21 cellular contexts compared by ENCODE assay signal in the genomic region with DNA sequence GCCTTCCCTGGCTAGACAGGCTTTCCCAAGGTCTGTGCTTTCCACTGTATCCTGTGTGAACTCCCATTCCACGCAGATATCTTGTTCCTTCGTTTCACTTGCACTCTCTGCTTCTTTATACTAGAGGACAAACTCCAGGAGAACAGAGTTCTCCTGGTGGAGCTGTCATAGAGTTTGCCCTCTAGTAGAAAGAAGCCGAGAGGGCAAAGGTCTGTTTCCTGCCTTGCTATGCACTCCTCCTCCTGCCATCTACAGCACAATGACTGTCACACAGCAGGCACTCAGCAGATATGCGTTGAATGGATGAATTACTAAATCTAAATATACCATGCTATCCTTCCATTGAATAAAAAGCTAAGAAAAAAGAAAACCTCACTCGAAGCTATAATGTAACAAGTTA.
DNase-seq lines count a peak whose midpoint lies in the region; ATAC-seq and TF ChIP-seq lines count a peak whose summit lies in the region.
"Had no signal": no experiment of that assay in that cellular context is flagged by ENCODE, and none has a peak within 500 bp of the region (broad histone marks: within the 10 kb centered on the region; RNA-seq: fewer than 3 reads in every experiment).

No MANE protein-coding gene starts in this region.

- peak overlapping the region; percentile 90 for H3K27ac Mint-ChIP-seq in nephron progenitor cell
- H3K27ac Mint-ChIP-seq: HFFc6 had no signal

- H3K4me1 ChIP-seq in Karpas-422 (ENCODE audit: low read length): peaks cover 90% of the 10 kb centered on the region
- no peaks in the 10 kb centered on the region for H3K4me1 ChIP-seq in colonic mucosa
- H3K4me1 ChIP-seq: BLaER1, SJSA1 had no signal

- no peaks in the 10 kb centered on the region for H3K9me2 ChIP-seq in Karpas-422 (replicated peaks; ENCODE audit: insufficient read depth, low read length)

- TF ChIP-seq CTCF in colonic mucosa (IDR thresholded peaks at IDR 0.05) (no peak), nephron progenitor cell (IDR thresholded peaks at IDR 0.05) (no peak)

- in situ Hi-C loops in G401 (cut with HindIII; ENCODE audit: low sequenced_read_pairs): no loop called here

- H3K36me3 Mint-ChIP-seq in nephron progenitor cell (ENCODE audit: low read depth): peaks cover 5% of the 10 kb centered on the region

- peak overlapping the region; percentile 92 for H3K27ac ChIP-seq in Karpas-422 (ENCODE audit: low read length)
- no peak overlapping the region for H3K27ac ChIP-seq in colonic mucosa
- H3K27ac ChIP-seq: BLaER1, dorsolateral prefrontal cortex, SJSA1, tibial artery had no signal

- no peak overlapping the region for H2AFZ ChIP-seq in Karpas-422 (ENCODE audit: low read length)

- DNase-seq in NCI-H748 (lab: John Stamatoyannopoulos, UW; ENCODE audit: unreplicated experiment) (peak; percentile 33), NCI-H748 treated with DMSO at 0.1 percent for 48 hours (lab: John Stamatoyannopoulos, UW) (no peak), Karpas-422 (no peak), colonic mucosa (peak; percentile 52), nephron progenitor cell (no peak), G401 (ENCODE audit: low spot score) (no peak)
- no peak for DNase-seq in stimulated activated CD4-positive, alpha-beta T cell treated with anti-CD3 and anti-CD28 coated beads, Interleukin-15, amount 100 ng/mL, for 24 hours
- DNase-seq: 8988T; activated gamma-delta T cell; DMS79; dorsolateral prefrontal cortex; glutamatergic neuron; HFFc6; occipital lobe; OCI-M1; stimulated activated CD4-positive, alpha-beta T cell treated with anti-CD3 and anti-CD28 coated beads, Interleukin-4, amount 100 ng/mL, for 24 hours; stimulated activated CD8-positive, alpha-beta memory T cell treated with anti-CD3 and anti-CD28 coated beads, Interleukin-4, amount 100 ng/mL, for 48 hours; tibial artery had no signal

- no peaks in the 10 kb centered on the region; the same call in 1 of the 2 replicates for H4K20me1 ChIP-seq in Karpas-422 (ENCODE audit: insufficient read depth, low read depth, low read length)
- H4K20me1 ChIP-seq: BLaER1 had no signal

- peaks cover 94% of the 10 kb centered on the region for H3K79me2 ChIP-seq in Karpas-422 (ENCODE audit: low read length)

- H3K4me3 Mint-ChIP-seq in nephron progenitor cell: peak overlapping the region; percentile 11
- H3K4me3 Mint-ChIP-seq: HFFc6 had no signal

- intact Hi-C loops in colonic mucosa (cut with DNase I): no loop called here

- H3K27me3 ChIP-seq in Karpas-422 (ENCODE audit: low read length): no peaks in the 10 kb centered on the region
- H3K27me3 ChIP-seq in colonic mucosa: no peaks in the 10 kb centered on the region
- H3K27me3 ChIP-seq: BLaER1, dorsolateral prefrontal cortex, SJSA1, tibial artery had no signal

- no peaks in the 10 kb centered on the region for H3K9me3 Mint-ChIP-seq in nephron progenitor cell
- H3K9me3 Mint-ChIP-seq: HFFc6 had no signal

- H3K9me3 ChIP-seq in Karpas-422 (ENCODE audit: low read length): no peaks in the 10 kb centered on the region
- no peaks in the 10 kb centered on the region for H3K9me3 ChIP-seq in colonic mucosa
- H3K9me3 ChIP-seq: BLaER1, SJSA1, tibial artery had no signal

- ATAC-seq in GM19328 (IDR thresholded peaks at IDR 0.05; ENCODE audit: unreplicated experiment): no peak

- H3K36me3 ChIP-seq in Karpas-422 (ENCODE audit: insufficient read depth, low read length): no peaks in the 10 kb centered on the region
- H3K36me3 ChIP-seq in colonic mucosa: no peaks in the 10 kb centered on the region
- H3K36me3 ChIP-seq: BLaER1, SJSA1, tibial artery had no signal

- peaks cover 4% of the 10 kb centered on the region for H3K27me3 Mint-ChIP-seq in nephron progenitor cell (ENCODE audit: low read depth, poor library complexity)

- H3K4me1 Mint-ChIP-seq in nephron progenitor cell: peaks cover 59% of the 10 kb centered on the region

- H3K4me2 ChIP-seq in Karpas-422 (ENCODE audit: low read depth, low read length, poor library complexity, severe bottlenecking): peak overlapping the region; percentile 40
- H3K4me2 ChIP-seq: BLaER1 had no signal

- H3K9ac ChIP-seq in Karpas-422 (ENCODE audit: low read length) (no peak overlapping the region), colonic mucosa (ENCODE audit: low read depth in 2 of 2, low read length in 2 of 2) (no peak overlapping the region)
- H3K9ac ChIP-seq: BLaER1 had no signal

- H3K4me3 ChIP-seq in Karpas-422 (ENCODE audit: low read length) (no peak overlapping the region), colonic mucosa (no peak overlapping the region)
- H3K4me3 ChIP-seq: BLaER1, dorsolateral prefrontal cortex, SJSA1, tibial artery had no signal

Comparison
In these comparisons a context has a peak if more than half of its experiments do, and no peak if none do; other contexts are left out.
1. DNase-seq: peak in NCI-H748 (single experiment) and colonic mucosa (single experiment); none in NCI-H748 treated with DMSO at 0.1 percent for 48 hours (single experiment), Karpas-422 (single experiment), nephron progenitor cell (single experiment), G401 (single experiment) and stimulated activated CD4-positive, alpha-beta T cell treated with anti-CD3 and anti-CD28 coated beads, Interleukin-15, amount 100 ng/mL, for 24 hours (single experiment).